8 cellular contexts compared by ENCODE assay signal in the genomic region with DNA sequence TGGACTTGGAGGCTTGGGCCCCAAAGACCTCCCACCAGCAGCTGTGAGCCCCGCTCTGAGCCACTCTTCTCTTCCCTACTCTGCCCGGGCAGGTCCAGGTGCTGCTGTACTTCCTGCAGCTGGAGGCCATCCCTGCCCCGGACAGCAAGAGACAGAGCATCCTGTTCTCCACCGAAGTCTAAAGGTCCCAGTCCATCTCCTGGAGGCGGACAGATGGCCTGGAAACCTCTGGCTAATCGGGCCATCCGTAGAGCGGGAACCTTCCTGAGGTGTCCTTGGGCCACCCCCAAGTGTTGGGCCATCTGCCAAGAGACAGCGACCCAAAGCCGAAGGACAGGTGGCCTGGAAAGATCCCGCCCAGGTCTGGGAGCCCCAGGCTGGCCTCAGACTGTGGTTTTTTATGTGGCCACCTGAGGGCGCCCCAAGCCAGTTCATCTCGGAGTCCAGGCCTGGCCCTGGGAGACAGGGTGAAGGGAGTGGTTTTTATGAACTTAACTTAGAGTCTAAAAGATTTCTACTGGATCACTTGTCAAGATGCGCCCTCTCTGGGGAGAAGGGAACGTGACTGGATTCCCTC.
DNase-seq lines count a peak whose midpoint lies in the region; ATAC-seq and TF ChIP-seq lines count a peak whose summit lies in the region.

No MANE protein-coding gene starts in this region.

- no peak overlapping the region for H2BK120ac ChIP-seq in H9 (ENCODE audit: low read depth, low read length, poor library complexity, severe bottlenecking)

- no peak overlapping the region for H3K14ac ChIP-seq in H9 (ENCODE audit: insufficient read depth, low read length)

- H3K23me2 ChIP-seq in H9 (ENCODE audit: insufficient read length, low read depth, low read length, poor library complexity, severe bottlenecking) = no peaks in the 10 kb centered on the region

- POLR2A ChIA-PET in PC-3 (lab: Charles Lee; ENCODE audit: unreplicated experiment) = no interaction called here

- no peaks in the 10 kb centered on the region for H4K20me1 ChIP-seq in H9 (ENCODE audit: control insufficient read depth, insufficient read depth, insufficient read length)
- H4K20me1 ChIP-seq in PC-3 (ENCODE audit: low read length) = no peaks in the 10 kb centered on the region

- no peak overlapping the region for H3K4ac ChIP-seq in H9 (ENCODE audit: low read depth, low read length)

- H3K18ac ChIP-seq in H9 (ENCODE audit: insufficient read length, low read depth, low read length) = no peak overlapping the region

- no peak overlapping the region for H4K8ac ChIP-seq in H9 (replicated peaks; ENCODE audit: insufficient read length, low read depth, low read length)

- no peaks in the 10 kb centered on the region for H3K27me3 Mint-ChIP-seq in H9 (ENCODE audit: low read depth)
- no peaks in the 10 kb centered on the region for H3K27me3 Mint-ChIP-seq in activated T-helper 2 cell treated with anti-CD3 and anti-CD28 coated beads, Interferon-gamma antibody, Interleukin-2, Interleukin-4, amounts not matched to agents 10 μg/mL and 5 μg/mL and 100 μg/mL, durations not matched to agents 14 hours and 24 hours and 36 hours (ENCODE audit: low read depth)

- H3K4me3 Mint-ChIP-seq in H9 = no peak overlapping the region
- H3K4me3 Mint-ChIP-seq in activated T-helper 2 cell treated with anti-CD3 and anti-CD28 coated beads, Interferon-gamma antibody, Interleukin-2, Interleukin-4, amounts not matched to agents 10 μg/mL and 5 μg/mL and 100 μg/mL, durations not matched to agents 14 hours and 24 hours and 36 hours (ENCODE audit: low read depth) = no peak overlapping the region

- H3K79me2 ChIP-seq in H9 (ENCODE audit: insufficient read depth, low read length) = no peaks in the 10 kb centered on the region
- H3K79me2 ChIP-seq in PC-3 (ENCODE audit: low read length) = no peaks in the 10 kb centered on the region

- no peak overlapping the region for H2BK5ac ChIP-seq in H9 (ENCODE audit: insufficient read length, low read length)

- H3K9me3 ChIP-seq in BE2C (no peaks in the 10 kb centered on the region), H9 (ENCODE audit: control insufficient read depth, low read depth, low read length) (no peaks in the 10 kb centered on the region), PC-3 (ENCODE audit: low read length) (no peaks in the 10 kb centered on the region)

- no peaks in the 10 kb centered on the region for H3K79me1 ChIP-seq in H9 (ENCODE audit: insufficient read depth, low read depth, low read length, poor library complexity, severe bottlenecking)

- no peak overlapping the region for H2AK5ac ChIP-seq in H9 (ENCODE audit: insufficient read length, low read length)

- H2BK12ac ChIP-seq in H9 (ENCODE audit: insufficient read length, low read depth, low read length) = no peak overlapping the region

- H3K4me2 ChIP-seq in H9 (ENCODE audit: insufficient read depth, insufficient read length, low read length) = no peak overlapping the region
- H3K4me2 ChIP-seq in PC-3 (ENCODE audit: low read length) = no peak overlapping the region

- peak; percentile 80 for DNase-seq in BE2C
- peak; percentile 82 for DNase-seq in H9
- DNase-seq in PC-3 = peak; percentile 35
- DNase-seq in activated T-helper 2 cell treated with anti-CD3 and anti-CD28 coated beads, Interferon-gamma antibody, Interleukin-2, Interleukin-4, amounts not matched to agents 10 μg/mL and 5 μg/mL and 100 μg/mL, durations not matched to agents 14 hours and 24 hours and 36 hours (ENCODE audit: low spot score) = peak; percentile 30
- DNase-seq in foreskin keratinocyte = peak; percentile 4 to 18
- peak; percentile 81 for DNase-seq in posterior vena cava (ENCODE audit: low spot score)
- no peak for DNase-seq in OCI-M2 (lab: John Stamatoyannopoulos, UW; ENCODE audit: unreplicated experiment)

- H3K9ac ChIP-seq in H9 (ENCODE audit: extremely low read depth, insufficient read length, low read length) = no peak overlapping the region
- no peak overlapping the region for H3K9ac ChIP-seq in PC-3 (ENCODE audit: low read length)

- H3K4me1 Mint-ChIP-seq in H9 = peaks cover 3% of the 10 kb centered on the region in 2 experiments; a peak in 2 of 4 replicates
- H3K4me1 Mint-ChIP-seq in activated T-helper 2 cell treated with anti-CD3 and anti-CD28 coated beads, Interferon-gamma antibody, Interleukin-2, Interleukin-4, amounts not matched to agents 10 μg/mL and 5 μg/mL and 100 μg/mL, durations not matched to agents 14 hours and 24 hours and 36 hours (ENCODE audit: low read depth) = no peaks in the 10 kb centered on the region

- H3K23ac ChIP-seq in H9 (ENCODE audit: insufficient read length, low read depth, low read length) = no peak overlapping the region

- WGBS in H9 (ENCODE audit: extremely low coverage, insufficient read length, low lambda C conversion rate) = no CpG with 5 or more reads among the region's 15 CpGs

- no peak overlapping the region for H4K91ac ChIP-seq in H9 (ENCODE audit: insufficient read length, low read depth, low read length)

- H2BK20ac ChIP-seq in H9 (ENCODE audit: low read depth, low read length, poor library complexity, severe bottlenecking) = no peak overlapping the region

- no peaks in the 10 kb centered on the region for H3K9me2 ChIP-seq in PC-3 (replicated peaks; ENCODE audit: low read length)

- H3K4me3 ChIP-seq in BE2C (ENCODE audit: low read depth, low read length) (no peak overlapping the region), PC-3 (ENCODE audit: low read length) (no peak overlapping the region)

- no peaks in the 10 kb centered on the region for H3K27me3 ChIP-seq in BE2C
- H3K27me3 ChIP-seq in H9 (ENCODE audit: insufficient read depth, low read length) = no peaks in the 10 kb centered on the region
- H3K27me3 ChIP-seq in PC-3 (ENCODE audit: low read length) = no peaks in the 10 kb centered on the region
- no peaks in the 10 kb centered on the region for H3K27me3 ChIP-seq in foreskin keratinocyte

- no peaks in the 10 kb centered on the region for H3K9me3 Mint-ChIP-seq in H9
- H3K9me3 Mint-ChIP-seq in activated T-helper 2 cell treated with anti-CD3 and anti-CD28 coated beads, Interferon-gamma antibody, Interleukin-2, Interleukin-4, amounts not matched to agents 10 μg/mL and 5 μg/mL and 100 μg/mL, durations not matched to agents 14 hours and 24 hours and 36 hours = no peaks in the 10 kb centered on the region

- intact Hi-C loops in PC-3 (cut with micrococcal nuclease) = no loop called here
- intact Hi-C loops in activated T-helper 2 cell treated with anti-CD3 and anti-CD28 coated beads, Interferon-gamma antibody, Interleukin-2, Interleukin-4, amounts not matched to agents 10 μg/mL and 5 μg/mL and 100 μg/mL, durations not matched to agents 14 hours and 24 hours and 36 hours (cut with micrococcal nuclease) = loop anchor here (5.0 kb wide), 1 partner anchor 72 kb away; no protein-coding TSS in a partner anchor
- intact Hi-C loops in posterior vena cava (cut with DNase I) = no loop called here

- H3F3A ChIP-seq in PC-3 (ENCODE audit: low read length, unreplicated experiment) = no peaks in the 10 kb centered on the region

- no peak overlapping the region for H3T11ph ChIP-seq in H9 (ENCODE audit: low read length)

- H3K56ac ChIP-seq in H9 (ENCODE audit: insufficient read length, low read depth, low read length) = no peak overlapping the region

- CTCF ChIA-PET in PC-3 (lab: Charles Lee) = no interaction called here

- H2BK15ac ChIP-seq in H9 (ENCODE audit: low read depth, low read length) = no peak overlapping the region

- no peak overlapping the region for H4K5ac ChIP-seq in H9 (ENCODE audit: insufficient read length, low read depth, low read length)

- TF ChIP-seq CTCF in BE2C (IDR thresholded peaks at IDR 0.05; ENCODE audit: low read depth, low read length) = peak; percentile 74
- TF ChIP-seq CTCF in H9 (conservative IDR thresholded peaks at IDR 0.05) = peak; percentile 89
- peak; percentile 42; the same call in 1 of the 2 replicates for TF ChIP-seq CTCF in PC-3 (conservative IDR thresholded peaks at IDR 0.05; ENCODE audit: low read depth, low read length)
- peak; percentile 80 for TF ChIP-seq CTCF in foreskin keratinocyte (conservative IDR thresholded peaks at IDR 0.05)

- H3K36me3 Mint-ChIP-seq in H9 (ENCODE audit: insufficient read depth in 1 of 3, low read depth in 3 of 3) = peaks cover 0 to 21% (median 13%) of the 10 kb centered on the region in 3 experiments; a peak in 6 of 7 replicates
- peaks cover 4% of the 10 kb centered on the region for H3K36me3 Mint-ChIP-seq in activated T-helper 2 cell treated with anti-CD3 and anti-CD28 coated beads, Interferon-gamma antibody, Interleukin-2, Interleukin-4, amounts not matched to agents 10 μg/mL and 5 μg/mL and 100 μg/mL, durations not matched to agents 14 hours and 24 hours and 36 hours (ENCODE audit: low read depth)

- H3K4me1 ChIP-seq in BE2C = no peaks in the 10 kb centered on the region
- no peaks in the 10 kb centered on the region for H3K4me1 ChIP-seq in H9 (ENCODE audit: insufficient read depth, low read length)
- no peaks in the 10 kb centered on the region for H3K4me1 ChIP-seq in PC-3 (ENCODE audit: insufficient read depth, low read length)
- no peaks in the 10 kb centered on the region for H3K4me1 ChIP-seq in foreskin keratinocyte

- H3K27ac ChIP-seq in H9 (ENCODE audit: insufficient read length, low read depth, low read length) = no peak overlapping the region
- H3K27ac ChIP-seq in PC-3 (ENCODE audit: low read length) = no peak overlapping the region
- no peak overlapping the region for H3K27ac ChIP-seq in foreskin keratinocyte

- no peak for ATAC-seq in PC-3
- ATAC-seq in foreskin keratinocyte = peak; percentile 32
- no peak for ATAC-seq in GM19397 (IDR thresholded peaks at IDR 0.05; ENCODE audit: unreplicated experiment)

- no peak overlapping the region for H2AFZ ChIP-seq in H9 (ENCODE audit: low read length)
- H2AFZ ChIP-seq in PC-3 (ENCODE audit: low read length) = no peak overlapping the region

- H3K27ac Mint-ChIP-seq in H9 = peak overlapping the region in 2 of 3 experiments; percentile 19 to 34; a peak in 1 of 7 replicates
- no peak overlapping the region for H3K27ac Mint-ChIP-seq in activated T-helper 2 cell treated with anti-CD3 and anti-CD28 coated beads, Interferon-gamma antibody, Interleukin-2, Interleukin-4, amounts not matched to agents 10 μg/mL and 5 μg/mL and 100 μg/mL, durations not matched to agents 14 hours and 24 hours and 36 hours

- no peaks in the 10 kb centered on the region; the same call in 1 of the 2 replicates for H3K36me3 ChIP-seq in BE2C
- H3K36me3 ChIP-seq in PC-3 (ENCODE audit: low read depth, low read length) = no peaks in the 10 kb centered on the region

- BruUV-seq in PC-3 (replicated peaks; lab: Mats Ljungman, UMichigan) = no TSS peak
